23 cellular contexts compared by ENCODE assay signal in the genomic region with DNA sequence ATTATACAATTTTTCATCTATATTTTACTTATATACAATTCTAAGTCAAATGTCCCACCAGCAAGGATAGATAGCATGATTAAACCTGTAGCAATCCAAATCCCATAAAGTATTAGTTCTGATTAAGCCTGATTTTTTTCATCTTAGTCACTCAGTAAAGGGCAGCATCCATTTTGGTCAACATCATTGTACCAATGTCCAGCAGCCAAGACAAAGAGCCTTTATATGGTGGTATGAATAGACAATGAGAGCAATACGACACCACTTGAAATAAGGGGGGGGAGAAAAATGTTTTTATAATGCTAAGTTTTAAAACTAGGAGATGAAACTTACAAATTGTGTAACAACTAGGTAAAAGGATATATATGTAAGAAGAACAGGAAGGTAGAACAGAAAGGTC. TPM values are rescaled to one million over a fixed set of nuclear protein-coding genes. Genes with fewer than 3 reads are reported as not detected.
DNase-seq lines count a peak whose midpoint lies in the region; ATAC-seq, FAIRE-seq and TF ChIP-seq lines count a peak whose summit lies in the region.
"Had no signal": no experiment of that assay in that cellular context is flagged by ENCODE, and none has a peak within 500 bp of the region (broad histone marks: within the 10 kb centered on the region; RNA-seq: fewer than 3 reads in every experiment).

No MANE protein-coding gene starts in this region.

- in situ Hi-C loops in HepG2 (cut with HindIII; ENCODE audit: extremely low pct_ligation_motif_present, low pct_unique_long_range_greater_than_20kb) = no loop called here

- peak in 1 of 2 experiments; percentile 34; a peak in 2 of 4 replicates for TF ChIP-seq EP300 in HepG2 (IDR thresholded peaks at IDR 0.05; ENCODE audit: low read depth in 2 of 2, low read length in 2 of 2)
- TF ChIP-seq EP300 in HepG2 (CRISPR knock-in tag; IDR thresholded peaks at IDR 0.05; ENCODE audit: borderline replicate concordance) = peak; percentile 32; the same call in 1 of the 2 replicates

- H3K9me3 ChIP-seq in HepG2 (ENCODE audit: low read length) (no peaks in the 10 kb centered on the region), right lobe of liver (no peaks in the 10 kb centered on the region), kidney (ENCODE audit: control insufficient read depth in 1 of 2, low read length in 2 of 2) (no peaks in the 10 kb centered on the region)
- H3K9me3 ChIP-seq: heart left ventricle, uterus had no signal

- H3K27ac ChIP-seq in HepG2 (ENCODE audit: extremely low read length, insufficient read depth, low read length) = peak overlapping the region; percentile 71
- H3K27ac ChIP-seq in right lobe of liver = no peak overlapping the region
- peak overlapping the region; percentile 75 for H3K27ac ChIP-seq in cingulate gyrus (ENCODE audit: low read depth, low read length)
- no peak overlapping the region for H3K27ac ChIP-seq in kidney (ENCODE audit: low read depth in 2 of 2, low read length in 2 of 2)
- H3K27ac ChIP-seq: heart left ventricle, uterus had no signal

- peaks cover 99% of the 10 kb centered on the region for H3K79me2 ChIP-seq in HepG2 (ENCODE audit: insufficient read depth, low read length)

- WGBS in HepG2 (ENCODE audit: low lambda C conversion rate) = 48% methylated on average over 1 of the region's 1 CpG
- 100% methylated on average over 1 of the region's 1 CpG for WGBS in right lobe of liver (ENCODE audit: insufficient coverage, low coverage, low lambda C conversion rate, missing lambda C conversion rate)
- 79 to 89% methylated on average over 1 of the region's 1 CpG for WGBS in lower leg skin, 2 donors

- TF ChIP-seq RAD21 in HepG2 (CRISPR knock-in tag; IDR thresholded peaks at IDR 0.05) = no peak

- H3K36me3 ChIP-seq in HepG2 (replicated peaks in 1 of 2; ENCODE audit: control insufficient read depth in 1 of 2, insufficient read depth in 2 of 2, low read length in 2 of 2) (no peaks in the 10 kb centered on the region; a peak in 1 of 5 replicates), right lobe of liver (no peaks in the 10 kb centered on the region), kidney (ENCODE audit: control insufficient read depth in 1 of 2, insufficient read depth in 2 of 2, low read length in 2 of 2) (no peaks in the 10 kb centered on the region)
- H3K36me3 ChIP-seq: uterus had no signal

- TF ChIP-seq POLR2A in HepG2 (IDR thresholded peaks at IDR 0.05; ENCODE audit: insufficient read depth in 1 of 2, low read depth in 2 of 2, low read length in 2 of 2) (no peak), right lobe of liver (IDR thresholded peaks at IDR 0.05) (no peak), lower leg skin (IDR thresholded peaks at IDR 0.05) (no peak)

- TF ChIP-seq CTCF in HepG2 (CRISPR knock-in tag; IDR thresholded peaks at IDR 0.05) = no peak
- TF ChIP-seq CTCF in right lobe of liver (IDR thresholded peaks at IDR 0.05) = no peak
- TF ChIP-seq CTCF in kidney (IDR thresholded peaks at IDR 0.05; ENCODE audit: borderline replicate concordance, extremely low read depth, insufficient read depth) = no peak
- TF ChIP-seq CTCF in lower leg skin (IDR thresholded peaks at IDR 0.05) = no peak

- BruUV-seq in HepG2 (replicated peaks; lab: Mats Ljungman, UMichigan) = no TSS peak

- peak overlapping the region; percentile 25 for H3K4me2 ChIP-seq in HepG2 (ENCODE audit: low read depth, low read length)

- no peaks in the 10 kb centered on the region for H3K27me3 ChIP-seq in HepG2 (ENCODE audit: control insufficient read depth in 1 of 2, insufficient read depth in 2 of 2, low read length in 2 of 2)
- H3K27me3 ChIP-seq in right lobe of liver = no peaks in the 10 kb centered on the region
- H3K27me3 ChIP-seq: heart left ventricle, uterus had no signal

- FAIRE-seq in HepG2 (lab: Jason Lieb, UNC) (no peak), kidney (lab: Jason Lieb, UNC) (no peak)
- FAIRE-seq: GM12891, GM19239, H1 had no signal

- H3K4me3 ChIP-seq in HepG2 (replicated peaks in 1 of 3; ENCODE audit: insufficient read depth in 1 of 3, low read depth in 2 of 3, low read length in 3 of 3) (no peak overlapping the region), right lobe of liver (no peak overlapping the region), kidney (ENCODE audit: low read length in 2 of 2) (no peak overlapping the region), lower leg skin (ENCODE audit: low read depth, poor library complexity, severe bottlenecking) (no peak overlapping the region)
- H3K4me3 ChIP-seq: heart left ventricle, lung, uterus had no signal

- ATAC-seq in HepG2 = peak; percentile 76
- no peak for ATAC-seq in right lobe of liver
- ATAC-seq: activated T-cell treated with anti-CD3 and anti-CD28 coated beads, Interleukin-2, amount 50 U/mL, for 72 hours; heart left ventricle; right cardiac atrium had no signal

- H4K20me1 ChIP-seq in HepG2 (ENCODE audit: insufficient read depth, low read length) = peaks cover 21% of the 10 kb centered on the region

- CTCF ChIA-PET in HepG2 (lab: Yijun Ruan, JAX; ENCODE audit: low intra/inter-chr PET ratio, low total read pairs) = no interaction called here

- H2AFZ ChIP-seq in HepG2 (ENCODE audit: low read length) = no peak overlapping the region

- POLR2A ChIA-PET in HepG2 (lab: Yijun Ruan, JAX) = interaction anchor here (1.8 kb wide), 1 partner anchor 12 kb away, joined by 4 read pairs; no protein-coding TSS in a partner anchor

- H3K9ac ChIP-seq in HepG2 (ENCODE audit: insufficient read depth, low read depth, low read length) = 0 out of 2 replicates have a peak overlapping the region, but pooled peaks have one; percentile 13
- no peak overlapping the region for H3K9ac ChIP-seq in kidney (ENCODE audit: low read length in 2 of 2)

- peak; percentile 89 for DNase-seq in HepG2 (ENCODE audit: low spot score)
- DNase-seq in right lobe of liver = no peak
- peak; percentile 83 for DNase-seq in medulla oblongata (ENCODE audit: extremely low spot score)
- no peak for DNase-seq in kidney
- DNase-seq in lower leg skin (ENCODE audit: low spot score in 2 of 2) = no peak
- DNase-seq in NCI-H1694 treated with DMSO at 0.1 percent for 48 hours (lab: John Stamatoyannopoulos, UW) = no peak
- no peak for DNase-seq in NCI-H187 treated with DMSO at 0.1 percent for 48 hours (lab: John Stamatoyannopoulos, UW)
- DNase-seq: activated CD4-positive, CD25-positive, alpha-beta regulatory T cell treated with anti-CD3 and anti-CD28 coated beads, Interleukin-2, amount 50 U/mL, for 72 hours; activated naive CD4-positive, alpha-beta T cell treated with anti-CD3 and anti-CD28 coated beads, Interleukin-2, amount 50 U/mL, for 16 hours; activated T-cell treated with anti-CD3 and anti-CD28 coated beads, Interleukin-2, amount 50 U/mL, for 72 hours; DMS79; effector memory CD4-positive, alpha-beta T cell; heart left ventricle; KBM-7; naive B cell; right cardiac atrium; RPMI8226; uterus had no signal

- peaks cover 82% of the 10 kb centered on the region for H3K4me1 ChIP-seq in HepG2 (ENCODE audit: insufficient read depth, low read length)
- H3K4me1 ChIP-seq in right lobe of liver = peaks cover 0 to 35% (median 2%) of the 10 kb centered on the region in 4 donors
- H3K4me1 ChIP-seq in kidney (ENCODE audit: control insufficient read depth in 1 of 2, insufficient read depth in 1 of 2, low read depth in 1 of 2, low read length in 2 of 2) = peaks cover 4 to 18% of the 10 kb centered on the region in 2 donors

- intact Hi-C loops in HepG2 (cut with micrococcal nuclease; ENCODE audit: unreplicated experiment) = no loop called here
- intact Hi-C loops in right lobe of liver (cut with DNase I) = no loop called here
- intact Hi-C loops in kidney (cut with DNase I) = no loop called here
- intact Hi-C loops in lower leg skin (cut with DNase I; ENCODE audit: low total_unique reads) = no loop called here

TF ChIP-seq in HepG2, 621 proteins besides CTCF, POLR2A, EP300 and RAD21 (continues in another document):
- TF ChIP-seq, protein P1, sequence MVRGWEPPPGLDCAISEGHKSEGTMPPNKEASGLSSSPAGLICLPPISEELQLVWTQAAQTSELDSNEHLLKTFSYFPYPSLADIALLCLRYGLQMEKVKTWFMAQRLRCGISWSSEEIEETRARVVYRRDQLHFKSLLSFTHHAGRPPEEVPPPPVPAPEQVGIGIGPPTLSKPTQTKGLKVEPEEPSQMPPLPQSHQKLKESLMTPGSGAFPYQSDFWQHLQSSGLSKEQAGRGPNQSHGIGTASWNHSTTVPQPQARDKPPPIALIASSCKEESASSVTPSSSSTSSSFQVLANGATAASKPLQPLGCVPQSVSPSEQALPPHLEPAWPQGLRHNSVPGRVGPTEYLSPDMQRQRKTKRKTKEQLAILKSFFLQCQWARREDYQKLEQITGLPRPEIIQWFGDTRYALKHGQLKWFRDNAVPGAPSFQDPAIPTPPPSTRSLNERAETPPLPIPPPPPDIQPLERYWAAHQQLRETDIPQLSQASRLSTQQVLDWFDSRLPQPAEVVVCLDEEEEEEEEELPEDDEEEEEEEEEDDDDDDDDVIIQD (CRISPR knock-in tag; IDR thresholded peaks at IDR 0.05; ENCODE audit: low read depth) = 0 out of 2 replicates have a peak, but pooled peaks have one; percentile 26

RNA-seq across cellular contexts. Expression of a gene that starts 7.4 kb away (rescaled TPM):
- total RNA-seq in HepG2 (2016; rRNA removed; fragmentation: Illumina TruSeq; extraction: Trizol) (51.7 and 66.7 TPM in 2 replicates), right lobe of liver (10 to 100 TPM; 19.3 to 26.9 (median 19.9) TPM), kidney (60.4 TPM), lower leg skin (10 to 100 TPM; 28.0 to 57.1 (median 39.4) TPM)
- 15.4 and 16.6 TPM in 2 replicates for total RNA-seq in HepG2 (2016; cell fraction: cytosol; rRNA removed; fragmentation: Illumina TruSeq; extraction: Trizol; ENCODE audit: low read depth)
- total RNA-seq in HepG2 (2016; cell fraction: insoluble cytoplasmic fraction; rRNA removed; fragmentation: Illumina TruSeq; extraction: Trizol) = 59.1 and 68.6 TPM in 2 replicates
- 32.4 and 36.1 TPM in 2 replicates for total RNA-seq in HepG2 (2016; cell fraction: membrane; rRNA removed; fragmentation: Illumina TruSeq; extraction: Trizol)
- 95.4 and 114 TPM in 2 replicates for total RNA-seq in HepG2 (2016; cell fraction: nucleus; rRNA removed; fragmentation: Illumina TruSeq; extraction: Trizol)
- polyA plus RNA-seq in HepG2 (2011; rRNA removed) (13.5 and 17.7 TPM in 2 replicates), kidney (ENCODE audit: insufficient read depth, low read depth, low replicate concordance) (10.5 TPM)
- 5.6 and 9.2 TPM in 2 replicates for polyA plus RNA-seq in HepG2 (2011; cell fraction: cytosol; rRNA removed)
- polyA plus RNA-seq in HepG2 (2011; cell fraction: nucleus; rRNA removed) = 12.6 and 17.0 TPM in 2 replicates
- polyA plus RNA-seq in HepG2 (2012) = 23.8 and 26.0 TPM in 2 replicates
- 6.2 and 6.9 TPM in 2 replicates for polyA plus RNA-seq in HepG2 (2016; cell fraction: cytosol; fragmentation: Illumina TruSeq; extraction: Trizol; ENCODE audit: low read depth)
- 40.2 and 44.0 TPM in 2 replicates for polyA plus RNA-seq in HepG2 (2016; cell fraction: insoluble cytoplasmic fraction; fragmentation: Illumina TruSeq; extraction: Trizol; ENCODE audit: low read depth)
- polyA plus RNA-seq in HepG2 (2016; cell fraction: membrane; fragmentation: Illumina TruSeq; extraction: Trizol; ENCODE audit: low read depth) = 11.7 and 13.7 TPM in 2 replicates
- 40.4 and 40.6 TPM in 2 replicates for polyA plus RNA-seq in HepG2 (2016; cell fraction: nucleus; fragmentation: Illumina TruSeq; extraction: Trizol; ENCODE audit: insufficient read depth, low read depth)
- polyA minus RNA-seq in HepG2 (2011; rRNA and poly(A)+ RNA removed; ENCODE audit: low replicate concordance) = 36.3 and 49.9 TPM in 2 replicates
- 31.6 and 42.4 TPM in 2 replicates for polyA minus RNA-seq in HepG2 (2011; cell fraction: cytosol; rRNA and poly(A)+ RNA removed)
- 239 and 242 TPM in 2 replicates for polyA minus RNA-seq in HepG2 (2011; cell fraction: nucleus; rRNA and poly(A)+ RNA removed)

Comparison
In these comparisons a context has a peak if more than half of its experiments do, and no peak if none do; other contexts are left out.
1. DNase-seq: peak in HepG2 (single experiment) and medulla oblongata (single experiment); none in right lobe of liver (0 of 3), kidney (single experiment), lower leg skin (0 of 2), NCI-H1694 treated with DMSO at 0.1 percent for 48 hours (single experiment) and NCI-H187 treated with DMSO at 0.1 percent for 48 hours (single experiment).
2. H3K27ac ChIP-seq: peak in HepG2 (single experiment) and cingulate gyrus (single experiment); none in right lobe of liver (0 of 3) and kidney (0 of 2).